ENCODE assay signal across 19 cellular contexts in genomic region chr4:74217365-74217764, GRCh38. TPM values are rescaled to one million over a fixed set of nuclear protein-coding genes. Genes with fewer than 3 reads are reported as not detected.
DNase-seq lines count a peak whose midpoint lies in the region; ATAC-seq, FAIRE-seq and TF ChIP-seq lines count a peak whose summit lies in the region.
"Had no signal": no experiment of that assay in that cellular context is flagged by ENCODE, and none has a peak within 500 bp of the region (broad histone marks: within the 10 kb centered on the region; RNA-seq: fewer than 3 reads in every experiment).

No MANE protein-coding gene starts in this region.

- H3K4me3 Mint-ChIP-seq in activated naive CD8-positive, alpha-beta T cell treated with anti-CD3 and anti-CD28 coated beads, Interleukin-2, amount 50 U/mL, for 24 hours: no peak overlapping the region
- no peak overlapping the region for H3K4me3 Mint-ChIP-seq in activated naive CD8-positive, alpha-beta T cell treated with anti-CD3 and anti-CD28 coated beads for 36 hours
- H3K4me3 Mint-ChIP-seq: brain; stimulated activated memory B cell treated with anti-CD40 and anti-IgM and Interleukin-4, amounts not matched to agents 10 μg/mL and 1 μg/mL and 100 μg/mL, for 72 hours had no signal

- peak overlapping the region; percentile 16 for H3K27ac Mint-ChIP-seq in activated naive CD8-positive, alpha-beta T cell treated with anti-CD3 and anti-CD28 coated beads, Interleukin-2, amount 50 U/mL, for 24 hours
- no peak overlapping the region for H3K27ac Mint-ChIP-seq in activated naive CD8-positive, alpha-beta T cell treated with anti-CD3 and anti-CD28 coated beads for 36 hours
- H3K27ac Mint-ChIP-seq: brain; stimulated activated memory B cell treated with anti-CD40 and anti-IgM and Interleukin-4, amounts not matched to agents 10 μg/mL and 1 μg/mL and 100 μg/mL, for 72 hours had no signal

- no peak for DNase-seq in activated naive CD8-positive, alpha-beta T cell treated with anti-CD3 and anti-CD28 coated beads, Interleukin-2, amount 50 U/mL, for 24 hours
- no peak for DNase-seq in activated naive CD8-positive, alpha-beta T cell treated with anti-CD3 and anti-CD28 coated beads for 36 hours
- DNase-seq in astrocyte of the cerebellum (ENCODE audit: low read depth) (peak; percentile 26), fibroblast of pulmonary artery (ENCODE audit: low read depth) (peak; percentile 50), urothelium cell line (ENCODE audit: low spot score) (peak; percentile 26), GM03348 (ENCODE audit: low spot score) (no peak), HuH-7.5 (ENCODE audit: low spot score) (no peak)
- no peak for DNase-seq in stimulated activated naive CD8-positive, alpha-beta T cell treated with anti-CD3 and anti-CD28 coated beads, Interleukin-15, Interleukin-2, amounts not matched to agents 100 U/mL and 50 U/mL, for 24 hours
- DNase-seq: activated CD4-positive, alpha-beta T cell treated with anti-CD3 and anti-CD28 coated beads for 4 hours; activated CD8-positive, alpha-beta memory T cell treated with anti-CD3 and anti-CD28 coated beads, Interleukin-2, amount 50 U/mL, for 4 hours; DMS79 treated with DMSO at 0.1 percent for 48 hours; gastrocnemius medialis; left ventricle myocardium inferior; NCI-H446 treated with DMSO at 0.1 percent for 48 hours; T-helper 9 cell; transverse colon had no signal

- peaks cover 7% of the 10 kb centered on the region for H3K36me3 Mint-ChIP-seq in activated naive CD8-positive, alpha-beta T cell treated with anti-CD3 and anti-CD28 coated beads, Interleukin-2, amount 50 U/mL, for 24 hours (ENCODE audit: low read depth)
- peaks cover 12% of the 10 kb centered on the region for H3K36me3 Mint-ChIP-seq in activated naive CD8-positive, alpha-beta T cell treated with anti-CD3 and anti-CD28 coated beads for 36 hours

- FAIRE-seq in urothelium cell line (lab: Jason Lieb, UNC): peak; percentile 13

- peaks cover 5% of the 10 kb centered on the region for H3K4me1 Mint-ChIP-seq in activated naive CD8-positive, alpha-beta T cell treated with anti-CD3 and anti-CD28 coated beads, Interleukin-2, amount 50 U/mL, for 24 hours
- peaks cover 7% of the 10 kb centered on the region for H3K4me1 Mint-ChIP-seq in activated naive CD8-positive, alpha-beta T cell treated with anti-CD3 and anti-CD28 coated beads for 36 hours

- no peaks in the 10 kb centered on the region for H3K9me3 Mint-ChIP-seq in activated naive CD8-positive, alpha-beta T cell treated with anti-CD3 and anti-CD28 coated beads, Interleukin-2, amount 50 U/mL, for 24 hours
- peaks cover 6% of the 10 kb centered on the region for H3K9me3 Mint-ChIP-seq in activated naive CD8-positive, alpha-beta T cell treated with anti-CD3 and anti-CD28 coated beads for 36 hours

- H3K4me3 ChIP-seq in astrocyte of the cerebellum (ENCODE audit: low read depth, low read length): no peak overlapping the region
- no peak overlapping the region for H3K4me3 ChIP-seq in fibroblast of pulmonary artery (replicated peaks; ENCODE audit: low read depth, low read length)
- H3K4me3 ChIP-seq: gastrocnemius medialis, left ventricle myocardium inferior, SK-N-MC, transverse colon had no signal

- no peaks in the 10 kb centered on the region for H3K27me3 Mint-ChIP-seq in activated naive CD8-positive, alpha-beta T cell treated with anti-CD3 and anti-CD28 coated beads, Interleukin-2, amount 50 U/mL, for 24 hours
- H3K27me3 Mint-ChIP-seq in activated naive CD8-positive, alpha-beta T cell treated with anti-CD3 and anti-CD28 coated beads for 36 hours: no peaks in the 10 kb centered on the region
- H3K27me3 Mint-ChIP-seq: brain; stimulated activated memory B cell treated with anti-CD40 and anti-IgM and Interleukin-4, amounts not matched to agents 10 μg/mL and 1 μg/mL and 100 μg/mL, for 72 hours had no signal

- TF ChIP-seq CTCF in astrocyte of the cerebellum (IDR thresholded peaks at IDR 0.05; ENCODE audit: low read depth, low read length, missing control alignments): no peak
- no peak for TF ChIP-seq CTCF in fibroblast of pulmonary artery (IDR thresholded peaks at IDR 0.05; ENCODE audit: low read length, missing control alignments)

- in situ Hi-C loops in astrocyte of the cerebellum (cut with HindIII; ENCODE audit: low sequenced_read_pairs): no loop called here

- ATAC-seq in activated naive CD8-positive, alpha-beta T cell treated with anti-CD3 and anti-CD28 coated beads, Interleukin-2, amount 50 U/mL, for 24 hours: no peak
- no peak for ATAC-seq in stimulated activated naive CD8-positive, alpha-beta T cell treated with anti-CD3 and anti-CD28 coated beads, Interleukin-15, Interleukin-2, amounts not matched to agents 100 U/mL and 50 U/mL, for 24 hours
- ATAC-seq: gastrocnemius medialis; stimulated activated memory B cell treated with anti-CD40 and anti-IgM and Interleukin-4, amounts not matched to agents 10 μg/mL and 1 μg/mL and 100 μg/mL, for 72 hours had no signal

RNA-seq across cellular contexts. Expression of gene MTHFD2L, which starts 59.4 kb away (rescaled TPM):
- total RNA-seq in activated naive CD8-positive, alpha-beta T cell treated with anti-CD3 and anti-CD28 coated beads for 36 hours: 1 to 10 TPM; 8.2 to 8.3 TPM

Comparison
In these comparisons a context has a peak if more than half of its experiments do, and no peak if none do; other contexts are left out.
1. DNase-seq: peak in astrocyte of the cerebellum (single experiment), fibroblast of pulmonary artery (single experiment) and urothelium cell line (single experiment); none in activated naive CD8-positive, alpha-beta T cell treated with anti-CD3 and anti-CD28 coated beads, Interleukin-2, amount 50 U/mL, for 24 hours (single experiment), activated naive CD8-positive, alpha-beta T cell treated with anti-CD3 and anti-CD28 coated beads for 36 hours (single experiment), GM03348 (single experiment), HuH-7.5 (single experiment) and stimulated activated naive CD8-positive, alpha-beta T cell treated with anti-CD3 and anti-CD28 coated beads, Interleukin-15, Interleukin-2, amounts not matched to agents 100 U/mL and 50 U/mL, for 24 hours (single experiment).